In the genomic region with DNA sequence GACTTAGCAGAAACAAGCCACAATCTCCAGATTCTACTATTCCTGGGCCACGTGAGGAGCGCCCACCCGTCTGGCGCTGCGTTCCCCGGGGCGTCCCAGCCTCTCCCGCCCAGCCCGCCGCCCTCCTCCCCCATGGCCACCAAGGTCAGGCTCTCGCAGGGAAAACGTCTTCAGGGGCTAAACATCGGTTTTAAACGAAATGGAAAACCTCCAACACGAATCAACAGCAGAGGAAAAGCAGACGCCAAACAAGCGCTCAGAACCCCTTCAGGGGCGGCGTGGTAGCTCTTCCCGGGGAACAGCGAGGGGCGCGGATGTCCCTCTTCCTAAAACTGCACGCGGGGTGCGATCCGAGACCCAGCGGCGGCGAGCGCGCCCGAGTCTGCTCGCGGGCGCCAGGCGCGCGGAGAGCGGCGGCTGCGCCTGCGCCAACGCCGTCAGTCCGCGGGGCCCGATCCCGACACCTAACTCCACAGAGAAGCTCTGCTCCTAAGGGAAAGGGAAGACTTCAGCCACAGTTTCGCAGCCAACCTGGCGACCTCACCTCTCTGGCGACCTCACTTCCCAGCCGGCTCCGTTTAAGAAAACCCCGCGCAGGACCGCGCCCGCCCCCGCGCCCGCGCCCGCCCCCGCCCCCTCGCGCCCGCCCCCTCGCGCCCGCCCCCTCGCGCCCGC, we compare ENCODE assay signal across 8 cellular contexts. TPM values are rescaled to one million over a fixed set of nuclear protein-coding genes. Genes with fewer than 3 reads are reported as not detected.
DNase-seq lines count a peak whose midpoint lies in the region; ATAC-seq, FAIRE-seq and TF ChIP-seq lines count a peak whose summit lies in the region.

No MANE protein-coding gene starts in this region.

- H3K27me3 ChIP-seq in SJSA1 (replicated peaks) (no peaks in the 10 kb centered on the region), pancreas (no peaks in the 10 kb centered on the region)

- H3K27ac ChIP-seq in SJSA1 = peak overlapping the region; percentile 88
- H3K27ac ChIP-seq in pancreas = peak overlapping the region; percentile 54 to 88 (median 76)

- H3K4me3 ChIP-seq in SJSA1 = peak overlapping the region; percentile 96
- H3K4me3 ChIP-seq in pancreas = peak overlapping the region; percentile 33 to 96 (median 74)

- H3K36me3 ChIP-seq in SJSA1 (peaks cover 43% of the 10 kb centered on the region), pancreas (peaks cover 2 to 7% (median 5%) of the 10 kb centered on the region in 3 donors)

- FAIRE-seq in pancreas (lab: Jason Lieb, UNC) (no peak), urothelium cell line (lab: Jason Lieb, UNC) (no peak)

- peak; percentile 65 to 77 (median 72) for ATAC-seq in pancreas

- no peak for TF ChIP-seq CTCF in pancreas (IDR thresholded peaks at IDR 0.05)

- H3K9me3 ChIP-seq in SJSA1 (replicated peaks) = peaks cover 4% of the 10 kb centered on the region; the same call in 1 of the 2 replicates
- H3K9me3 ChIP-seq in pancreas = no peaks in the 10 kb centered on the region

- 0 to 1% methylated on average over 56 to 65 of the region's 74 CpGs for WGBS in pancreas, 2 donors

- DNase-seq in GF-D8 (lab: John Stamatoyannopoulos, UW) = peak; percentile 45
- peak; percentile 83 for DNase-seq in H4 (ENCODE audit: low spot score)
- DNase-seq in LHCN-M2 (ENCODE audit: low read depth) = peak; percentile 66
- peak; percentile 83 to 93 for DNase-seq in SJSA1 (ENCODE audit: low read depth in 1 of 2, low spot score in 2 of 2)
- peak; percentile 33 for DNase-seq in activated naive CD8-positive, alpha-beta T cell treated with anti-CD3 and anti-CD28 coated beads, Interleukin-2, amount 50 U/mL, for 16 hours (ENCODE audit: low read depth, low spot score)
- peak; percentile 81 for DNase-seq in cardiac septum (ENCODE audit: low spot score)
- DNase-seq in pancreas = peak; percentile 52 to 85 (median 64)
- peak; percentile 95 for DNase-seq in urothelium cell line (ENCODE audit: low spot score)

- H3K4me1 ChIP-seq in SJSA1 (replicated peaks) (peaks cover 33% of the 10 kb centered on the region), pancreas (peaks cover 6 to 18% (median 9%) of the 10 kb centered on the region in 3 donors)

- intact Hi-C loops in cardiac septum (cut with DNase I) (loop anchor here (2.0 to 5.0 kb wide), 2 partner anchors 38 to 175 kb away; no protein-coding TSS in a partner anchor), pancreas (cut with DNase I) (no loop called here)

RNA-seq across cellular contexts. Expression of gene COG1, which starts 0.5 kb away (rescaled TPM):
- total RNA-seq in H4 (2014; rRNA removed; shearing (Covaris generic)) = 18.6 and 18.8 TPM in 2 replicates
- total RNA-seq in LHCN-M2 (2014; rRNA removed) (21.7 and 25.3 TPM in 2 replicates), cardiac septum (48.5 TPM), pancreas (10 to 100 TPM; 21.1 to 29.6 (median 25.5) TPM)
- polyA plus RNA-seq in LHCN-M2 (2012) = 34.4 TPM
- total RNA-seq in SJSA1 (2014; rRNA removed; shearing (Covaris generic)) = 20.2 and 29.3 TPM in 2 replicates
- polyA plus RNA-seq in pancreas = 10 to 100 TPM; 24.0 to 27.5 TPM

RNA-seq across cellular contexts. Expression of gene SSTR2, which starts 27.5 kb away (rescaled TPM):
- total RNA-seq in H4 (2014; rRNA removed; shearing (Covaris generic)) = 0.06 and 0.55 TPM in 2 replicates
- total RNA-seq in LHCN-M2 (2014; rRNA removed) (under 0.01 TPM in 1 of 2 replicates, not detected in the other), cardiac septum (0.59 TPM), pancreas (1 to 10 TPM in 1 of 6 donors, under 1 TPM in 5; 0.14 to 1.0 (median 0.46) TPM)
- polyA plus RNA-seq in LHCN-M2 (2012) = 0.02 TPM
- total RNA-seq in SJSA1 (2014; rRNA removed; shearing (Covaris generic)) = under 0.01 TPM in 1 of 2 replicates, not detected in the other
- polyA plus RNA-seq in pancreas = 1 to 10 TPM in 1 of 2 donors, under 1 TPM in 1; 0.57 to 4.1 TPM

Comparison
In these comparisons a context has a peak if more than half of its experiments do, and no peak if none do; other contexts are left out.
1. Peak in every context shown above with its lines: DNase-seq, ATAC-seq, H3K4me3 ChIP-seq and H3K27ac ChIP-seq.
2. DNase-seq: peak in every context shown above with its lines; median percentile 95 in urothelium cell line; 88 in SJSA1; 83 in H4; 81 in cardiac septum; 66 in LHCN-M2; 64 in pancreas; 45 in GF-D8; 33 in activated naive CD8-positive, alpha-beta T cell treated with anti-CD3 and anti-CD28 coated beads, Interleukin-2, amount 50 U/mL, for 16 hours.